8 cellular contexts compared by ENCODE assay signal in the genomic region with DNA sequence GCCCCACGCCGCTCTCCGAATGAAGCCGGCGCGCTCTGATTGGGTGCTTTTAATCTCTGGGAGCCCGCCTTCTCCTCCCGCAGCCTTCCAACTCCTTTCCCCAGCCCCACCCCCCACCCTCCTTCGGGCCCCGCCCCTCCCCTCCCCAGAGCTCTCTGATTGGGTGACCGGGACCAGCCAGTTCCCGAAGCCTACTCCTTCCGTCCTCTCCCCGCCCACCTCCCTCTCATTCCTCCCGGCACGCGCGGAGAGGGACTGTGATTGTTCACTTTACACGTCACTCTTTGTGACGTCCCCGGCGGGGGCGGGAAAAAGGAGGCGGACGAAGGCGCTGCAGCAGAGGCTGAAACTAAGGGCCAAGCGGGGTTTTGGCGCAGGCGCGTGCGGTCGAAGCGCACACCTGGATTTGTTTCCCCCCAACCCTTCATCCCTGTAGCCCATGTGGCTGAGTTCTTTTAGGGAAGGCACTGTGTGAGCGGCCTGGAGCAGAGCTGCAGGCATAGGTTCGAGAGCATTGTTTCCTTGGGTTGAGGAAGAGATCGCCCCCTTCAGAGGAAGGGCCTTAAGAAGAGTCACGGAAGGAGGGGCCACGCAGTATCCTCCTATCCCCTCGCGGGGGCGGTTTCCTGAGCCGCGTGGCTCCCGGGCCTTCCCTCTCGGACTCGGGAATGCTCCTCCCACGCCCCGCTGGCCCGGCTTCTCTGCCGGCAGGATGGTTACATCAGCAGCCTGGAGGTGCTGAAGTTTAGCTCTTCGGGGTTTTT. TPM values are rescaled to one million over a fixed set of nuclear protein-coding genes. Genes with fewer than 3 reads are reported as not detected.
DNase-seq lines count a peak whose midpoint lies in the region; ATAC-seq, FAIRE-seq and TF ChIP-seq lines count a peak whose summit lies in the region.

A gene (minus strand): TSS at position 21 of the 764 bp plus-strand sequence. CDS start 361 bp downstream, outside the sequence.

- H3K9me3 ChIP-seq in pancreas (no peaks in the 10 kb centered on the region), tibial artery (no peaks in the 10 kb centered on the region)

- H3K4me1 Mint-ChIP-seq in activated naive CD8-positive, alpha-beta T cell treated with anti-CD3 and anti-CD28 coated beads, Interleukin-2, amount 50 U/mL, for 24 hours, result peaks cover 31% of the 10 kb centered on the region

- H3K27me3 ChIP-seq in pancreas (no peaks in the 10 kb centered on the region), tibial artery (no peaks in the 10 kb centered on the region)

- H3K36me3 Mint-ChIP-seq in activated naive CD8-positive, alpha-beta T cell treated with anti-CD3 and anti-CD28 coated beads, Interleukin-2, amount 50 U/mL, for 24 hours (ENCODE audit: low read depth), result peaks cover 29% of the 10 kb centered on the region

- H3K27ac Mint-ChIP-seq in activated naive CD8-positive, alpha-beta T cell treated with anti-CD3 and anti-CD28 coated beads, Interleukin-2, amount 50 U/mL, for 24 hours, result peak within 1 kb of the TSS; percentile 98

- H3K27me3 Mint-ChIP-seq in activated naive CD8-positive, alpha-beta T cell treated with anti-CD3 and anti-CD28 coated beads, Interleukin-2, amount 50 U/mL, for 24 hours, result no peaks in the 10 kb centered on the region

- H3K36me3 ChIP-seq in pancreas (no peaks in the 10 kb centered on the region), tibial artery (no peaks in the 10 kb centered on the region)

- peak within 1 kb of the TSS; percentile 88 for H3K4me3 Mint-ChIP-seq in activated naive CD8-positive, alpha-beta T cell treated with anti-CD3 and anti-CD28 coated beads, Interleukin-2, amount 50 U/mL, for 24 hours

- peaks cover 9 to 23% (median 16%) of the 10 kb centered on the region in 3 donors for H3K4me1 ChIP-seq in pancreas
- peaks cover 0 to 32% (median 24%) of the 10 kb centered on the region in 4 donors for H3K4me1 ChIP-seq in tibial artery

- peak; percentile 86 for FAIRE-seq in pancreas (lab: Jason Lieb, UNC)

- peak within 1 kb of the TSS; percentile 75 for H3K4me3 ChIP-seq in GM12875 (ENCODE audit: low read depth, low read length)
- peak within 1 kb of the TSS; percentile 69 to 96 (median 89) for H3K4me3 ChIP-seq in pancreas
- peak within 1 kb of the TSS; percentile 89 to 90 for H3K4me3 ChIP-seq in tibial artery

- 0% methylated on average over 47 to 51 of the region's 51 CpGs for WGBS in pancreas, 2 donors

- intact Hi-C loops in Right ventricle myocardium superior (cut with DNase I) (no loop called here), pancreas (cut with DNase I) (no loop called here), tibial artery (cut with DNase I; ENCODE audit: low total_unique reads) (loop anchor here (10.0 kb wide), 3 partner anchors 133 to 913 kb away; a partner anchor contains a TSS)

- no peaks in the 10 kb centered on the region for H3K9me3 Mint-ChIP-seq in activated naive CD8-positive, alpha-beta T cell treated with anti-CD3 and anti-CD28 coated beads, Interleukin-2, amount 50 U/mL, for 24 hours

- peak; percentile 83 for ATAC-seq in HG02798 (IDR thresholded peaks at IDR 0.05; ENCODE audit: poor library complexity, unreplicated experiment)
- ATAC-seq in activated naive CD8-positive, alpha-beta T cell treated with anti-CD3 and anti-CD28 coated beads, Interleukin-2, amount 50 U/mL, for 24 hours, result peak; percentile 83
- ATAC-seq in Right ventricle myocardium superior (ENCODE audit: poor library complexity), result peak; percentile 92
- peak; percentile 85 to 92 (median 87) for ATAC-seq in pancreas

- peak; percentile 100 for DNase-seq in NCI-H1417 treated with DMSO at 0.1 percent for 48 hours (lab: John Stamatoyannopoulos, UW)
- DNase-seq in SW480 (ENCODE audit: low spot score), result peak; percentile 93
- peak; percentile 99 for DNase-seq in activated naive CD8-positive, alpha-beta T cell treated with anti-CD3 and anti-CD28 coated beads, Interleukin-2, amount 50 U/mL, for 24 hours
- peak; percentile 99 for DNase-seq in Right ventricle myocardium superior
- peak; percentile 98 to 99 (median 99) for DNase-seq in pancreas
- peak; percentile 100 for DNase-seq in tibial artery

- H3K27ac ChIP-seq in pancreas (peak within 1 kb of the TSS; percentile 78 to 97 (median 91)), tibial artery (peak within 1 kb of the TSS; percentile 97 to 98)

- peak; percentile 5; the same call in 1 of the 2 replicates for TF ChIP-seq CTCF in GM12875 (IDR thresholded peaks at IDR 0.05; ENCODE audit: borderline replicate concordance, insufficient read depth, low read depth, low read length)
- peak in 1 of 4 donors; percentile 20 for TF ChIP-seq CTCF in pancreas (IDR thresholded peaks at IDR 0.05)
- TF ChIP-seq CTCF in tibial artery (IDR thresholded peaks at IDR 0.05), result peak in 1 of 2 experiments; percentile 31

RNA-seq across cellular contexts. Expression of the gene that starts here (rescaled TPM):
- 16.4 TPM for total RNA-seq in Right ventricle myocardium superior
- total RNA-seq in pancreas, result 10 to 100 TPM in 4 of 6 donors, 1 to 10 TPM in 2; 7.5 to 18.6 (median 11.7) TPM
- 1 to 10 TPM; 4.2 to 7.5 TPM for polyA plus RNA-seq in pancreas

Comparison
In these comparisons a context has a peak if more than half of its experiments do, and no peak if none do; other contexts are left out.
1. Peak in every context shown above with its lines: DNase-seq, ATAC-seq, H3K4me3 ChIP-seq and H3K27ac ChIP-seq.